25 cellular contexts compared by ENCODE assay signal in genomic region chr16:23194497-23195221, GRCh38. TPM values are rescaled to one million over a fixed set of nuclear protein-coding genes. Genes with fewer than 3 reads are reported as not detected.
A peak's percentile ranks its signal among the peaks of the same experiment; 100 is the strongest.
DNase-seq lines count a peak whose midpoint lies in the region; ATAC-seq and TF ChIP-seq lines count a peak whose summit lies in the region.
"Had no signal": no experiment of that assay in that cellular context is flagged by ENCODE, and none has a peak within 500 bp of the region (broad histone marks: within the 10 kb centered on the region; RNA-seq: fewer than 3 reads in every experiment).

No MANE protein-coding gene starts in this region.

- H3K4me3 ChIP-seq in mammary epithelial cell (replicated peaks in 1 of 3; ENCODE audit: insufficient read depth in 1 of 3, low read depth in 2 of 3, low read length in 3 of 3), result no peak overlapping the region
- H3K4me3 ChIP-seq in Peyer's patch, result no peak overlapping the region
- H3K4me3 ChIP-seq in transverse colon, result no peak overlapping the region
- H3K4me3 ChIP-seq: SK-N-MC had no signal

- H3K27ac ChIP-seq in mammary epithelial cell (ENCODE audit: insufficient read depth, low read depth, low read length) (no peak overlapping the region), Peyer's patch (peak overlapping the region in 3 of 4 donors; percentile 3 to 17 (median 5)), transverse colon (peak overlapping the region in 3 of 4 donors; percentile 18 to 49 (median 35))
- H3K27ac ChIP-seq: SK-N-MC had no signal

- CTCF ChIA-PET in MCF 10A (lab: Yijun Ruan, JAX) (interaction anchor here (0.7 kb wide), 1 partner anchor 85 kb away, joined by 3 read pairs; no protein-coding TSS in a partner anchor), mammary epithelial cell (lab: Charles Lee; ENCODE audit: low non-redundant PET) (no interaction called here)

- no peaks in the 10 kb centered on the region for H3K79me2 ChIP-seq in mammary epithelial cell (ENCODE audit: insufficient read depth, low read length)

- POLR2A ChIA-PET in MCF 10A (lab: Yijun Ruan, JAX), result interaction anchor here (0.6 kb wide), 1 partner anchor 428 kb away, joined by 3 read pairs; no protein-coding TSS in a partner anchor

- H3K9me3 ChIP-seq in mammary epithelial cell (replicated peaks; ENCODE audit: insufficient read depth, low read length), result no peaks in the 10 kb centered on the region
- no peaks in the 10 kb centered on the region for H3K9me3 ChIP-seq in Peyer's patch
- H3K9me3 ChIP-seq in transverse colon, result no peaks in the 10 kb centered on the region

- dilution Hi-C loops in mammary epithelial cell (cut with HindIII; ENCODE audit: low sequenced_read_pairs), result loop anchor here (5.0 kb wide), 2 partner anchors 88 to 228 kb away; no protein-coding TSS in a partner anchor

- H3K4me2 ChIP-seq in mammary epithelial cell (ENCODE audit: insufficient read depth, low read depth, low read length), result no peak overlapping the region

- H3K27me3 ChIP-seq in mammary epithelial cell (ENCODE audit: insufficient read depth, low read length) (no peaks in the 10 kb centered on the region), Peyer's patch (no peaks in the 10 kb centered on the region), transverse colon (no peaks in the 10 kb centered on the region)

- H3K4me3 Mint-ChIP-seq in MCF 10A (ENCODE audit: unreplicated experiment) (no peak overlapping the region), glutamatergic neuron (ENCODE audit: unreplicated experiment) (no peak overlapping the region)
- H3K4me3 Mint-ChIP-seq: CD14-positive monocyte, IgD-negative memory B cell had no signal

- TF ChIP-seq POLR2A in Peyer's patch (IDR thresholded peaks at IDR 0.05) (no peak), transverse colon (IDR thresholded peaks at IDR 0.05) (no peak)

- H2AFZ ChIP-seq in mammary epithelial cell (ENCODE audit: low read depth, low read length), result no peak overlapping the region

- H3K9ac ChIP-seq in mammary epithelial cell (ENCODE audit: insufficient read depth, low read length), result no peak overlapping the region

- ATAC-seq in left ventricle myocardium superior, result peak; percentile 73
- ATAC-seq: HCT116 had no signal

- in situ Hi-C loops in mammary epithelial cell (cut with MboI; ENCODE audit: low sequenced_read_pairs in 2 of 2), result no loop called here
- in situ Hi-C loops in transverse colon (cut with MboI; ENCODE audit: low pct_ligation_motif_present in 1 of 4, low pct_unique_long_range_greater_than_20kb in 1 of 4, low sequenced_read_pairs in 3 of 4), result no loop called here

- WGBS in mammary epithelial cell (ENCODE audit: low coverage, missing lambda C conversion rate), result 98% methylated on average over 9 of the region's 9 CpGs
- 43 to 71% methylated on average over 3 to 9 of the region's 9 CpGs for WGBS in transverse colon (ENCODE audit: low coverage in 1 of 2), 2 donors

- H3K4me1 Mint-ChIP-seq in MCF 10A (ENCODE audit: insufficient read depth, unreplicated experiment) (peaks cover 6% of the 10 kb centered on the region), glutamatergic neuron (ENCODE audit: low read depth, unreplicated experiment) (no peaks in the 10 kb centered on the region)
- H3K4me1 Mint-ChIP-seq: IgD-negative memory B cell had no signal

- H3K36me3 Mint-ChIP-seq in MCF 10A (ENCODE audit: insufficient read depth, unreplicated experiment) (peaks cover 100% of the 10 kb centered on the region), glutamatergic neuron (ENCODE audit: unreplicated experiment) (no peaks in the 10 kb centered on the region)
- H3K36me3 Mint-ChIP-seq: CD14-positive monocyte had no signal

- no peaks in the 10 kb centered on the region for H4K20me1 ChIP-seq in mammary epithelial cell (ENCODE audit: insufficient read depth, low read length)

- BruUV-seq in MCF 10A (replicated peaks; lab: Mats Ljungman, UMichigan) (no TSS peak), mammary epithelial cell (replicated peaks; lab: Mats Ljungman, UMichigan) (no TSS peak)

- no peaks in the 10 kb centered on the region for H3K36me3 ChIP-seq in mammary epithelial cell (ENCODE audit: insufficient read depth, low read length)
- no peaks in the 10 kb centered on the region for H3K36me3 ChIP-seq in Peyer's patch
- no peaks in the 10 kb centered on the region for H3K36me3 ChIP-seq in transverse colon

- H3K4me1 ChIP-seq in mammary epithelial cell (ENCODE audit: insufficient read depth, low read length) (no peaks in the 10 kb centered on the region), Peyer's patch (peaks cover 0 to 15% (median 0%) of the 10 kb centered on the region in 4 donors), transverse colon (peaks cover 0 to 24% (median 10%) of the 10 kb centered on the region in 4 donors)

- H3K9me3 Mint-ChIP-seq in MCF 10A (ENCODE audit: unreplicated experiment) (no peaks in the 10 kb centered on the region), glutamatergic neuron (ENCODE audit: unreplicated experiment) (no peaks in the 10 kb centered on the region)
- H3K9me3 Mint-ChIP-seq: CD14-positive monocyte had no signal

- H3K27ac Mint-ChIP-seq in MCF 10A (ENCODE audit: low read depth, unreplicated experiment), result peak overlapping the region; percentile 42
- no peak overlapping the region for H3K27ac Mint-ChIP-seq in glutamatergic neuron (ENCODE audit: unreplicated experiment)
- H3K27ac Mint-ChIP-seq: CD14-positive monocyte, IgD-negative memory B cell had no signal

- H3K27me3 Mint-ChIP-seq in MCF 10A (ENCODE audit: insufficient read depth, unreplicated experiment) (no peaks in the 10 kb centered on the region), glutamatergic neuron (ENCODE audit: unreplicated experiment) (peaks cover 3% of the 10 kb centered on the region)

- DNase-seq in MCF 10A (ENCODE audit: unreplicated experiment) (no peak), mammary epithelial cell (no peak), Peyer's patch (no peak), left ventricle myocardium superior (no peak), transverse colon (no peak), NCI-H1930 (lab: John Stamatoyannopoulos, UW) (no peak), glutamatergic neuron (no peak)
- no peak for DNase-seq in activated CD8-positive, alpha-beta memory T cell treated with anti-CD3 and anti-CD28 coated beads for 24 hours
- DNase-seq: 8988T, AML-193, EL, GF-D8, Karpas-422, NCI-H1105, NCI-H1694, NCI-H446 treated with DMSO at 0.1 percent for 48 hours, NCI-H526 treated with DMSO at 0.1 percent for 48 hours, SHP77 treated with DMSO at 0.1 percent for 48 hours had no signal

- TF ChIP-seq EP300 in transverse colon (IDR thresholded peaks at IDR 0.05; ENCODE audit: low read depth), result no peak

- intact Hi-C loops in MCF 10A (cut with micrococcal nuclease) (no loop called here), mammary epithelial cell (cut with micrococcal nuclease) (no loop called here), left ventricle myocardium superior (cut with micrococcal nuclease) (no loop called here), transverse colon (cut with DNase I; ENCODE audit: low total_unique reads) (no loop called here)

- TF ChIP-seq CTCF in MCF 10A (IDR thresholded peaks at IDR 0.05; ENCODE audit: unreplicated experiment), result no peak
- no peak for TF ChIP-seq CTCF in mammary epithelial cell (conservative IDR thresholded peaks at IDR 0.05 in 1 of 2, IDR thresholded peaks at IDR 0.05 in 1 of 2; ENCODE audit: extremely low read depth in 1 of 2, insufficient read depth in 1 of 2, low read depth in 1 of 2, low read length in 2 of 2)
- TF ChIP-seq CTCF in Peyer's patch (IDR thresholded peaks at IDR 0.05), result no peak
- TF ChIP-seq CTCF in transverse colon (IDR thresholded peaks at IDR 0.05), result no peak
- no peak for TF ChIP-seq CTCF in glutamatergic neuron (IDR thresholded peaks at IDR 0.05; ENCODE audit: partially characterized antibody, unreplicated experiment)

RNA-seq across cellular contexts. Expression of gene SCNN1G, which starts 12.1 kb away (rescaled TPM):
- total RNA-seq in MCF 10A (2022) (7.9 and 11.9 TPM in 2 replicates), mammary epithelial cell (1 to 10 TPM; 1.2 to 4.7 TPM), Peyer's patch (1 to 10 TPM in 2 of 4 donors, under 1 TPM in 1, not detected in 1; 0.54 to 2.6 (median 1.4) TPM), left ventricle myocardium superior (0.12 TPM), transverse colon (10 to 100 TPM in 3 of 4 donors, 1 to 10 TPM in 1; 2.8 to 87.8 (median 66.2) TPM), glutamatergic neuron (ENCODE audit: unreplicated experiment) (0.39 TPM)
- polyA plus RNA-seq in mammary epithelial cell, result 0.96 TPM
- 1.5 TPM for polyA minus RNA-seq in mammary epithelial cell
- total RNA-seq: M059J, RPMI7951 had no signal
- polyA plus RNA-seq: AG04450, CD14-positive monocyte, IgD-negative memory B cell had no signal

RNA-seq across cellular contexts. Expression of gene USP31, which starts 45.4 kb away (rescaled TPM):
- 23.0 and 26.9 TPM in 2 replicates for total RNA-seq in MCF 10A (2022)
- total RNA-seq in mammary epithelial cell, result 10 to 100 TPM; 30.5 to 36.2 TPM
- polyA plus RNA-seq in mammary epithelial cell, result 16.5 TPM
- 27.6 TPM for polyA minus RNA-seq in mammary epithelial cell
- total RNA-seq in Peyer's patch, result 10 to 100 TPM in 2 of 4 donors, 1 to 10 TPM in 2; 6.3 to 12.4 (median 10.5) TPM
- 25.0 TPM for total RNA-seq in left ventricle myocardium superior
- 1 to 10 TPM; 6.0 to 8.3 (median 7.1) TPM for total RNA-seq in transverse colon
- total RNA-seq in glutamatergic neuron (ENCODE audit: unreplicated experiment), result 21.8 TPM
